In the genomic region with DNA sequence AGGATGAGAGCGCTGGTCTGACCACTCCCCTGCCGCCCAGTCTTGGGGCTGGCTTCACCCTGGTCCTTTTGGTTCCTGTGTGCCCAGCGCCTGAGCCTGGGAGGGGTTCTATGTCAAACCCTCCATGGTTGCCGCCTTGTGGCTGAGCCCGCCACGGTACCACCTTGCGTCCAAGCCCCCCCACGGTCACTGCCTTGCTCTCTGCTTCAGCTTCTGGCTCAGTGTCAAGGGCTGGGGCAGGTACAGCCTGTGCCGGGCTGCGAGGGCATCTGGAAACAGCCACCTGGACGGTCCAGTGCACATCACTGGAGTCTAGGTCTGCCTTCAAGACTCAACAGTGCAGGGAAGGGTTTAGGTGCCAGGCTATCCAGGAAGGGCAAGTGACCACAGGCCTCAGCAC, we compare ENCODE assay signal across 26 cellular contexts. TPM values are rescaled to one million over a fixed set of nuclear protein-coding genes. Genes with fewer than 3 reads are reported as not detected.
"Had no signal": no experiment of that assay in that cellular context is flagged by ENCODE, and none has a peak within 500 bp of the region (broad histone marks: within the 10 kb centered on the region; RNA-seq: fewer than 3 reads in every experiment).

No MANE protein-coding gene starts in this region.

- H3K36me3 ChIP-seq: ovary had no signal

- ATAC-seq: esophagus mucosa, heart right ventricle, lower lobe of right lung had no signal

- FAIRE-seq: frontal cortex had no signal

- H3K27me3 ChIP-seq: dorsolateral prefrontal cortex, heart right ventricle, ovary, right atrium auricular region, sigmoid colon, testis, transverse colon had no signal

- H3K9me3 ChIP-seq: heart right ventricle, left ventricle myocardium inferior, lower lobe of right lung, ovary, right atrium auricular region, sigmoid colon, testis, transverse colon had no signal

- H3K4me1 ChIP-seq: right atrium auricular region, sigmoid colon, testis had no signal

- H3K4me3 ChIP-seq: coronary artery, dorsolateral prefrontal cortex, heart right ventricle, left ventricle myocardium inferior, lower lobe of right lung, ovary, right atrium auricular region, sigmoid colon, skin epidermis, testis, transverse colon had no signal

- DNase-seq: dorsolateral prefrontal cortex; effector CD8-positive, alpha-beta T cell; heart right ventricle; islet precursor cell; left ventricle myocardium inferior; lower lobe of right lung; natural killer cell; ovary; sigmoid colon; stimulated activated naive B cell treated with anti-CD40 and anti-IgM and Interleukin-4, amounts not matched to agents 10 μg/mL and 1 μg/mL and 100 μg/mL, for 72 hours; testis; transverse colon had no signal

- H3K27ac ChIP-seq: coronary artery, dorsolateral prefrontal cortex, heart right ventricle, left ventricle myocardium inferior, lower lobe of right lung, ovary, right atrium auricular region, sigmoid colon, skin epidermis, testis, transverse colon had no signal

RNA-seq across cellular contexts. Expression of a gene that starts 14.3 kb away (rescaled TPM):
- total RNA-seq: dorsolateral prefrontal cortex, esophagus mucosa, fibroblast of lung, glomerular endothelial cell, heart right ventricle, left ventricle myocardium inferior, lower lobe of right lung, mesothelial cell of epicardium, mucosa of gallbladder, myocyte, natural killer cell, ovary, posterior vena cava, right atrium auricular region, sigmoid colon, subcutaneous adipose tissue, testis, transverse colon, ureter had no signal
- polyA plus RNA-seq: fibroblast of lung, heart right ventricle, ovary, sigmoid colon had no signal

RNA-seq across cellular contexts. Expression of a gene that starts 36.0 kb away (rescaled TPM):
- total RNA-seq: esophagus mucosa, fibroblast of lung, frontal cortex, glomerular endothelial cell, heart right ventricle, left ventricle myocardium inferior, lower lobe of right lung, mucosa of gallbladder, myocyte, natural killer cell, neural crest cell, posterior vena cava, right atrium auricular region, sigmoid colon, subcutaneous adipose tissue, transverse colon, ureter had no signal
- polyA plus RNA-seq: fibroblast of lung, ovary had no signal

RNA-seq across cellular contexts. Expression of a gene that starts 40.5 kb away (rescaled TPM):
- total RNA-seq: dorsolateral prefrontal cortex, esophagus mucosa, fibroblast of lung, frontal cortex, glomerular endothelial cell, heart right ventricle, left ventricle myocardium inferior, lower lobe of right lung, mesothelial cell of epicardium, mucosa of gallbladder, myocyte, natural killer cell, neural crest cell, ovary, posterior vena cava, right atrium auricular region, sigmoid colon, subcutaneous adipose tissue, transverse colon, ureter had no signal
- polyA plus RNA-seq: fibroblast of lung, heart right ventricle, ovary, sigmoid colon had no signal
